Comparison of ENCODE assay signal across 28 cellular contexts in genomic region chr7:91632948-91633519, GRCh38.
DNase-seq lines count a peak whose midpoint lies in the region; ATAC-seq lines count a peak whose summit lies in the region.
"Had no signal": no experiment of that assay in that cellular context is flagged by ENCODE, and none has a peak within 500 bp of the region (broad histone marks: within the 10 kb centered on the region; RNA-seq: fewer than 3 reads in every experiment).

No MANE protein-coding gene starts in this region.

- DNase-seq in NCI-H82 (lab: John Stamatoyannopoulos, UW) (peak; percentile 58), NCI-H82 treated with DMSO at 0.1 percent for 48 hours (lab: John Stamatoyannopoulos, UW; ENCODE audit: unreplicated experiment) (no peak), NCI-H510A (lab: John Stamatoyannopoulos, UW) (peak; percentile 38), SHP77 treated with DMSO at 0.1 percent for 48 hours (lab: John Stamatoyannopoulos, UW) (peak; percentile 76), midbrain (lab: John Stamatoyannopoulos, UW) (no peak), ACHN (no peak), OCI-M2 (lab: John Stamatoyannopoulos, UW; ENCODE audit: unreplicated experiment) (no peak)
- DNase-seq: activated CD8-positive, alpha-beta memory T cell treated with anti-CD3 and anti-CD28 coated beads, Interleukin-2, amount 50 U/mL, for 48 hours; activated CD8-positive, alpha-beta T cell treated with anti-CD3 and anti-CD28 coated beads for 36 hours; activated naive CD4-positive, alpha-beta T cell treated with anti-CD3 and anti-CD28 coated beads for 36 hours; AML-193; CD4-positive, alpha-beta T cell; central memory CD4-positive, alpha-beta T cell; endodermal cell; KG1; left ventricle myocardium superior; naive B cell; NCI-H2171; psoas muscle; SIG-M5; sigmoid colon; stimulated activated CD4-positive, alpha-beta T cell treated with anti-CD3 and anti-CD28 coated beads, Interleukin-12 subunit alpha, Interleukin-12 subunit beta, amount 100 ng/mL, for 4 hours; stimulated activated CD4-positive, alpha-beta T cell treated with anti-CD3 and anti-CD28 coated beads, Interleukin-2, amount 100 ng/mL, for 48 hours; stomach had no signal

- in situ Hi-C loops in ACHN (cut with HindIII; ENCODE audit: low pct_ligation_motif_present, low pct_unique_long_range_greater_than_20kb, low sequenced_read_pairs) = no loop called here

- no peak for ATAC-seq in GM21619 (IDR thresholded peaks at IDR 0.05; ENCODE audit: unreplicated experiment)
- ATAC-seq: A549; activated CD8-positive, alpha-beta T cell treated with anti-CD3 and anti-CD28 coated beads for 36 hours; esophagus mucosa; left ventricle myocardium superior; Panc1; psoas muscle had no signal

Comparison
In these comparisons a context has a peak if more than half of its experiments do, and no peak if none do; other contexts are left out.
1. DNase-seq: peak in NCI-H82 (single experiment), NCI-H510A (single experiment) and SHP77 treated with DMSO at 0.1 percent for 48 hours (single experiment); none in NCI-H82 treated with DMSO at 0.1 percent for 48 hours (single experiment), midbrain (single experiment), ACHN (single experiment) and OCI-M2 (single experiment).